Comparison of ENCODE assay signal across 25 cellular contexts in the genomic region with DNA sequence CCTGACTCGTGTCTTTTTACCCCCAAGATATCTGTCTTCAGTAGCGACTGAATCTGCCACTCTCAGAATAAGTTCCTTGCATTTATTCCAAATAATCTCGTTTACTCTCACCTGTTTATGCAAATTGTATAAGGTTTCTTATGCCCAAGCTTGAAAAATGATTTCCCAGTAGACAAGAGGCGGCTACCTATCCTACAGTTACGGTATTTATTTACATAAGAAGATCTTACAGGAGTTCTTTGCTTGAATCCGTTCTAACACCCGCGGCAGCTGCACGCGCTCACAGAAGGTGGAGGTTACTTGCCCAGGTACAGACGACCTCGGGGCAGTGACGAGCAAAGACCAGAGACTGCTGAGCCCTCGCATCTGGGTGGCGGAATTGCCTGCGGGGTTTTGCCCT.
DNase-seq lines count a peak whose midpoint lies in the region; ATAC-seq and TF ChIP-seq lines count a peak whose summit lies in the region.
"Had no signal": no experiment of that assay in that cellular context is flagged by ENCODE, and none has a peak within 500 bp of the region (broad histone marks: within the 10 kb centered on the region; RNA-seq: fewer than 3 reads in every experiment).

No MANE protein-coding gene starts in this region.

- H3K4me3 ChIP-seq in IMR-90 (ENCODE audit: insufficient read depth, low read depth, low read length): no peak overlapping the region
- no peak overlapping the region for H3K4me3 ChIP-seq in neural progenitor cell
- no peak overlapping the region for H3K4me3 ChIP-seq in tibial artery
- no peak overlapping the region for H3K4me3 ChIP-seq in transverse colon
- H3K4me3 ChIP-seq: left ventricle myocardium inferior, vagina had no signal

- no peak overlapping the region for H3K4me2 ChIP-seq in IMR-90 (ENCODE audit: low read depth, low read length)
- H3K4me2 ChIP-seq in neural progenitor cell: no peak overlapping the region
- H3K4me2 ChIP-seq: KMS-11, SK-N-SH had no signal

- no peak overlapping the region for H4K8ac ChIP-seq in IMR-90 (ENCODE audit: low read depth in 2 of 2, low read length in 2 of 2)

- in situ Hi-C loops in IMR-90 (cut with MboI; ENCODE audit: low sequenced_read_pairs): no loop called here
- in situ Hi-C loops in transverse colon (cut with MboI; ENCODE audit: low pct_ligation_motif_present in 1 of 4, low pct_unique_long_range_greater_than_20kb in 1 of 4, low sequenced_read_pairs in 3 of 4): loop anchor here in 2 of 4 donors (25.0 kb wide), 1 partner anchor 96 kb away; no protein-coding TSS in a partner anchor

- no peak overlapping the region for H3K4ac ChIP-seq in IMR-90 (ENCODE audit: low read depth, low read length)

- H3K27ac Mint-ChIP-seq in activated naive CD4-positive, alpha-beta T cell treated with anti-CD3 and anti-CD28 coated beads, Interleukin-2, amount 10 ng/mL, durations not matched to agents 7 days and 5 days: peak overlapping the region; percentile 55
- H3K27ac Mint-ChIP-seq in central memory CD8-positive, alpha-beta T cell (ENCODE audit: low read depth): peak overlapping the region; percentile 59
- H3K27ac Mint-ChIP-seq in neural progenitor cell: peak overlapping the region; percentile 15
- H3K27ac Mint-ChIP-seq: activated CD4-positive, alpha-beta memory T cell treated with anti-CD3 and anti-CD28 coated beads for 36 hours; T-helper 2 cell treated with Interferon-gamma antibody and Interleukin-4, amounts not matched to agents 5 μg/mL and 100 μg/mL, for 36 hours had no signal

- POLR2A ChIA-PET in IMR-90 (lab: Charles Lee; ENCODE audit: unreplicated experiment): no interaction called here

- TF ChIP-seq CTCF in IMR-90 (conservative IDR thresholded peaks at IDR 0.05; ENCODE audit: low read depth, low read length) (no peak), neural progenitor cell (IDR thresholded peaks at IDR 0.05) (no peak), tibial artery (IDR thresholded peaks at IDR 0.05) (no peak), transverse colon (IDR thresholded peaks at IDR 0.05) (no peak)

- no peaks in the 10 kb centered on the region for H3K9me3 Mint-ChIP-seq in activated naive CD4-positive, alpha-beta T cell treated with anti-CD3 and anti-CD28 coated beads, Interleukin-2, amount 10 ng/mL, durations not matched to agents 7 days and 5 days
- H3K9me3 Mint-ChIP-seq in central memory CD8-positive, alpha-beta T cell: no peaks in the 10 kb centered on the region
- no peaks in the 10 kb centered on the region for H3K9me3 Mint-ChIP-seq in neural progenitor cell
- H3K9me3 Mint-ChIP-seq: activated CD4-positive, alpha-beta memory T cell treated with anti-CD3 and anti-CD28 coated beads for 36 hours; activated naive CD8-positive, alpha-beta T cell treated with anti-CD3 and anti-CD28 coated beads for 36 hours; T-helper 2 cell treated with Interferon-gamma antibody and Interleukin-4, amounts not matched to agents 5 μg/mL and 100 μg/mL, for 36 hours had no signal

- H2BK20ac ChIP-seq in IMR-90 (ENCODE audit: low read depth, low read length): no peak overlapping the region

- TF ChIP-seq RAD21 in IMR-90 (IDR thresholded peaks at IDR 0.05; ENCODE audit: low read length): no peak

- no peak for TF ChIP-seq EP300 in transverse colon (IDR thresholded peaks at IDR 0.05; ENCODE audit: low read depth)

- no peak overlapping the region for H3K14ac ChIP-seq in IMR-90 (replicated peaks; ENCODE audit: low read depth, low read length)

- peaks cover 20% of the 10 kb centered on the region for H3K4me1 Mint-ChIP-seq in activated naive CD4-positive, alpha-beta T cell treated with anti-CD3 and anti-CD28 coated beads, Interleukin-2, amount 10 ng/mL, durations not matched to agents 7 days and 5 days
- H3K4me1 Mint-ChIP-seq in central memory CD8-positive, alpha-beta T cell: peaks cover 17% of the 10 kb centered on the region
- H3K4me1 Mint-ChIP-seq in neural progenitor cell: peaks cover 7% of the 10 kb centered on the region

- H3K9me1 ChIP-seq in IMR-90 (ENCODE audit: insufficient read depth, low read length): 0 out of 2 replicates have a peak, but pooled peaks cover 4% of the 10 kb centered on the region

- TF ChIP-seq POLR2A in IMR-90 (IDR thresholded peaks at IDR 0.05; ENCODE audit: low read depth, low read length) (no peak), transverse colon (IDR thresholded peaks at IDR 0.05) (no peak)

- peaks cover 24% of the 10 kb centered on the region for H3F3A ChIP-seq in neural progenitor cell (ENCODE audit: low read depth)

- H3K18ac ChIP-seq in IMR-90 (ENCODE audit: low read depth, low read length): no peak overlapping the region

- H3K27ac ChIP-seq in IMR-90 (ENCODE audit: insufficient read depth, low read length): no peak overlapping the region
- no peak overlapping the region for H3K27ac ChIP-seq in neural progenitor cell
- H3K27ac ChIP-seq in tibial artery: no peak overlapping the region
- no peak overlapping the region for H3K27ac ChIP-seq in transverse colon
- H3K27ac ChIP-seq: KMS-11, left ventricle myocardium inferior, vagina, WERI-Rb-1 had no signal

- no peak overlapping the region for H2BK5ac ChIP-seq in IMR-90 (ENCODE audit: low read depth, low read length, poor library complexity, severe bottlenecking)

- no peaks in the 10 kb centered on the region for H3K27me3 Mint-ChIP-seq in activated naive CD4-positive, alpha-beta T cell treated with anti-CD3 and anti-CD28 coated beads, Interleukin-2, amount 10 ng/mL, durations not matched to agents 7 days and 5 days
- no peaks in the 10 kb centered on the region for H3K27me3 Mint-ChIP-seq in central memory CD8-positive, alpha-beta T cell
- H3K27me3 Mint-ChIP-seq in neural progenitor cell (ENCODE audit: insufficient read depth, low read depth): peaks cover 3% of the 10 kb centered on the region
- H3K27me3 Mint-ChIP-seq: activated CD4-positive, alpha-beta memory T cell treated with anti-CD3 and anti-CD28 coated beads for 36 hours; activated naive CD8-positive, alpha-beta T cell treated with anti-CD3 and anti-CD28 coated beads for 36 hours had no signal

- no peak overlapping the region for H2AFZ ChIP-seq in IMR-90 (replicated peaks; ENCODE audit: low read length, poor library complexity)
- H2AFZ ChIP-seq in neural progenitor cell (replicated peaks): no peak overlapping the region

- intact Hi-C loops in IMR-90 (cut with micrococcal nuclease): no loop called here
- intact Hi-C loops in tibial artery (cut with DNase I; ENCODE audit: low total_unique reads): no loop called here
- intact Hi-C loops in transverse colon (cut with DNase I; ENCODE audit: low total_unique reads): no loop called here

- no peaks in the 10 kb centered on the region for H3K27me3 ChIP-seq in IMR-90 (ENCODE audit: control insufficient read depth, insufficient read depth, low read length)
- no peaks in the 10 kb centered on the region for H3K27me3 ChIP-seq in neural progenitor cell
- no peaks in the 10 kb centered on the region for H3K27me3 ChIP-seq in tibial artery
- no peaks in the 10 kb centered on the region for H3K27me3 ChIP-seq in transverse colon
- H3K27me3 ChIP-seq: vagina had no signal

- no peak overlapping the region for H3K4me3 Mint-ChIP-seq in activated naive CD4-positive, alpha-beta T cell treated with anti-CD3 and anti-CD28 coated beads, Interleukin-2, amount 10 ng/mL, durations not matched to agents 7 days and 5 days
- no peak overlapping the region for H3K4me3 Mint-ChIP-seq in central memory CD8-positive, alpha-beta T cell
- H3K4me3 Mint-ChIP-seq in neural progenitor cell: no peak overlapping the region
- H3K4me3 Mint-ChIP-seq: activated CD4-positive, alpha-beta memory T cell treated with anti-CD3 and anti-CD28 coated beads for 36 hours; activated naive CD8-positive, alpha-beta T cell treated with anti-CD3 and anti-CD28 coated beads for 36 hours; T-helper 2 cell treated with Interferon-gamma antibody and Interleukin-4, amounts not matched to agents 5 μg/mL and 100 μg/mL, for 36 hours had no signal

- peaks cover 64% of the 10 kb centered on the region for H3K36me3 ChIP-seq in IMR-90 (ENCODE audit: control insufficient read depth, insufficient read depth, low read length)
- H3K36me3 ChIP-seq in neural progenitor cell: no peaks in the 10 kb centered on the region
- H3K36me3 ChIP-seq in tibial artery: peaks cover 57 to 68% (median 64%) of the 10 kb centered on the region in 3 donors
- H3K36me3 ChIP-seq in transverse colon: peaks cover 0 to 44% (median 12%) of the 10 kb centered on the region in 4 donors

- H3K9me3 ChIP-seq in IMR-90 (ENCODE audit: control insufficient read depth, insufficient read depth, low read length) (no peaks in the 10 kb centered on the region), neural progenitor cell (ENCODE audit: low read depth) (no peaks in the 10 kb centered on the region), tibial artery (no peaks in the 10 kb centered on the region), transverse colon (no peaks in the 10 kb centered on the region)
- H3K9me3 ChIP-seq: left ventricle myocardium inferior, SK-N-SH, vagina had no signal

- CTCF ChIA-PET in activated naive CD4-positive, alpha-beta T cell treated with anti-CD3 and anti-CD28 coated beads, Interleukin-2, amount 10 ng/mL, durations not matched to agents 7 days and 5 days (lab: Charles Lee): no interaction called here
- CTCF ChIA-PET in IMR-90 (lab: Yijun Ruan, JAX): no interaction called here

- no CpG with 5 or more reads among the region's 16 CpGs for WGBS in IMR-90 (ENCODE audit: extremely low coverage in 2 of 2, insufficient read length in 1 of 2), 2 experiments
- 86 to 91% methylated on average over 9 to 16 of the region's 16 CpGs for WGBS in transverse colon (ENCODE audit: low coverage in 1 of 2), 2 donors

- H4K5ac ChIP-seq in IMR-90 (ENCODE audit: low read depth, low read length): no peak overlapping the region

- H3K36me3 Mint-ChIP-seq in activated naive CD4-positive, alpha-beta T cell treated with anti-CD3 and anti-CD28 coated beads, Interleukin-2, amount 10 ng/mL, durations not matched to agents 7 days and 5 days: peaks cover 44% of the 10 kb centered on the region
- H3K36me3 Mint-ChIP-seq in central memory CD8-positive, alpha-beta T cell (ENCODE audit: insufficient read depth): peaks cover 43% of the 10 kb centered on the region
- peaks cover 12% of the 10 kb centered on the region for H3K36me3 Mint-ChIP-seq in neural progenitor cell

- H2AK9ac ChIP-seq in IMR-90 (replicated peaks; ENCODE audit: low read depth, low read length, poor library complexity): no peak overlapping the region

- H3K23ac ChIP-seq in IMR-90 (ENCODE audit: low read depth, low read length): no peak overlapping the region

- H4K20me1 ChIP-seq in IMR-90 (ENCODE audit: insufficient read depth, low read length): peaks cover 22% of the 10 kb centered on the region
- H4K20me1 ChIP-seq in neural progenitor cell (ENCODE audit: low read depth): peaks cover 33% of the 10 kb centered on the region

- H3K79me2 ChIP-seq in neural progenitor cell (ENCODE audit: low read depth): no peaks in the 10 kb centered on the region

- peaks cover 12% of the 10 kb centered on the region for H3K4me1 ChIP-seq in IMR-90 (ENCODE audit: control insufficient read depth, insufficient read depth, low read length)
- H3K4me1 ChIP-seq in neural progenitor cell: peaks cover 10% of the 10 kb centered on the region
- H3K4me1 ChIP-seq in tibial artery: peaks cover 14 to 38% (median 30%) of the 10 kb centered on the region in 4 donors
- H3K4me1 ChIP-seq in transverse colon: peaks cover 18 to 34% (median 29%) of the 10 kb centered on the region in 4 donors

- H3K9ac ChIP-seq in IMR-90 (ENCODE audit: low read depth, low read length): no peak overlapping the region
- no peak overlapping the region for H3K9ac ChIP-seq in neural progenitor cell
- H3K9ac ChIP-seq: KMS-11, SK-N-SH had no signal

- H2BK15ac ChIP-seq in IMR-90 (ENCODE audit: low read depth, low read length): no peak overlapping the region

- no peak for DNase-seq in activated naive CD4-positive, alpha-beta T cell treated with anti-CD3 and anti-CD28 coated beads, Interleukin-2, amount 10 ng/mL, durations not matched to agents 7 days and 5 days
- DNase-seq in activated naive CD4-positive, alpha-beta T cell treated with anti-CD3 and anti-CD28 coated beads, Interleukin-2, amount 50 U/mL, for 16 hours: no peak
- DNase-seq in IMR-90 (no peak), neural progenitor cell (ENCODE audit: low spot score) (no peak), tibial artery (no peak), transverse colon (no peak)
- no peak for DNase-seq in central memory CD8-positive, alpha-beta T cell (ENCODE audit: low spot score in 2 of 2)
- no peak for DNase-seq in stimulated activated CD4-positive, alpha-beta T cell treated with anti-CD3 and anti-CD28 coated beads, Interleukin-4, amount 100 ng/mL, for 4 hours
- DNase-seq: activated CD4-positive, alpha-beta memory T cell treated with anti-CD3 and anti-CD28 coated beads for 36 hours; activated naive CD8-positive, alpha-beta T cell treated with anti-CD3 and anti-CD28 coated beads for 36 hours; activated T-cell treated with anti-CD3 and anti-CD28 coated beads for 4 hours; DND-41; effector memory CD4-positive, alpha-beta T cell; left ventricle myocardium inferior; MV-4-11; NCI-H187; NCI-H446; NK-92 treated with Interleukin-12 subunit alpha and Interleukin-12 subunit beta, amount 100 ng/mL, for 24 hours; SK-N-SH; stimulated activated CD4-positive, alpha-beta T cell treated with anti-CD3 and anti-CD28 coated beads, Interleukin-12 subunit alpha, Interleukin-12 subunit beta, amount 100 ng/mL, for 4 hours; stimulated activated CD8-positive, alpha-beta memory T cell treated with anti-CD3 and anti-CD28 coated beads, Interleukin-4, amount 100 ng/mL, for 48 hours; WERI-Rb-1 had no signal

- ATAC-seq in IMR-90 (ENCODE audit: low read depth): no peak
- ATAC-seq in central memory CD8-positive, alpha-beta T cell (replicated peaks; ENCODE audit: extremely low read depth, poor library complexity, severe bottlenecking): no peak

- H2AK5ac ChIP-seq in IMR-90 (ENCODE audit: low read depth, low read length): no peak overlapping the region

- H3K56ac ChIP-seq in IMR-90 (ENCODE audit: extremely low read depth, insufficient read depth, low read length): no peak overlapping the region

- no peak overlapping the region for H2BK120ac ChIP-seq in IMR-90 (ENCODE audit: low read depth, low read length)

- BruUV-seq in IMR-90 (replicated peaks; lab: Mats Ljungman, UMichigan): TSS peak; percentile 64

- no peak overlapping the region for H4K91ac ChIP-seq in IMR-90 (ENCODE audit: insufficient read depth, low read depth, low read length)

- peaks cover 0 to 52% of the 10 kb centered on the region in 2 experiments; a peak in 3 of 4 replicates for H3K79me1 ChIP-seq in IMR-90 (ENCODE audit: low read depth in 1 of 2, low read length in 2 of 2)

- dilution Hi-C loops in IMR-90 (cut with HindIII; ENCODE audit: low sequenced_read_pairs, unreplicated experiment): no loop called here
